ENCODE assay signal across 1 cellular context in the genomic region with DNA sequence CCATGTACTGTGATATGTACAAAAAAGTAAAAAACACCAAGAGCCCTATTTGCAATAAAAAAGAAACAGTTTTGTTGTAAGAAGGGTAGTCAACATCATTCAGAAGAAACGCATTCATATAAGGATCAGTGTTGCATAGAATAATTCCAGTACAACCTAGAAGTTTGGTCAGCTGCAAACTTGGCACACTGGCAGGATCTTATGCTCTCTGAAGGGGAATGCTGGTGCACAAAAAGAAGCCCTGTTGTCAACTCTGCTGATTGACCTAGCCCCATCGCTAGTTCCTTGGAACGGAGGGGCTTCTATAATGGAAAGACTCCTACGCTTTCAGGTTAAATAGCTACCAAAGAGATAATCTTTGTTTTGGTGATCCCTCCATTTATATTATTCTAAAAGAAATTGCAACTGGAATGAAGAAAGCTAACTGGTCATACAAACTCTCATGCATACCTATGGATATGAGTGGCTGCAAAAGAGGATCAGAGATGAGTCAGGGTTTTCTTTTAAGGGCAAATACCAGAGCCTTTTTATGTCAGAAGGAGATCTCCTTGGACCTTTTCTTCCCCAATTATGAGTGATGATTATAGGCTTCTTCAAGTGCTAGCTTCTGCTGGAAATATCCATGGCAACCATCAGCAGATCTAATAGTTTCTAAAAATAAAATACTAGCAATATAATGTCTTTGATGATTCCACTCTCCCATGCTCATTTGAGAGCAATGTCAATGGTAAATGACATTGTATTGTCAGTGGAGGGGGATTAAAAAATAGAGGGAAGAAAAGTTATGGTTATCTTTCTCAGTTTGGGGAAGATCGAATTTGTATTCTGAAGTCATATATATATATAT.
A peak's percentile ranks its signal among the peaks of the same experiment; 100 is the strongest.
TF ChIP-seq lines count a peak whose summit lies in the region.

No MANE protein-coding gene starts in this region.

TF ChIP-seq in SK-N-SH, 30 proteins besides CTCF, POLR2A, EP300 and RAD21 (continued from another document):
- TF ChIP-seq, protein P1, sequence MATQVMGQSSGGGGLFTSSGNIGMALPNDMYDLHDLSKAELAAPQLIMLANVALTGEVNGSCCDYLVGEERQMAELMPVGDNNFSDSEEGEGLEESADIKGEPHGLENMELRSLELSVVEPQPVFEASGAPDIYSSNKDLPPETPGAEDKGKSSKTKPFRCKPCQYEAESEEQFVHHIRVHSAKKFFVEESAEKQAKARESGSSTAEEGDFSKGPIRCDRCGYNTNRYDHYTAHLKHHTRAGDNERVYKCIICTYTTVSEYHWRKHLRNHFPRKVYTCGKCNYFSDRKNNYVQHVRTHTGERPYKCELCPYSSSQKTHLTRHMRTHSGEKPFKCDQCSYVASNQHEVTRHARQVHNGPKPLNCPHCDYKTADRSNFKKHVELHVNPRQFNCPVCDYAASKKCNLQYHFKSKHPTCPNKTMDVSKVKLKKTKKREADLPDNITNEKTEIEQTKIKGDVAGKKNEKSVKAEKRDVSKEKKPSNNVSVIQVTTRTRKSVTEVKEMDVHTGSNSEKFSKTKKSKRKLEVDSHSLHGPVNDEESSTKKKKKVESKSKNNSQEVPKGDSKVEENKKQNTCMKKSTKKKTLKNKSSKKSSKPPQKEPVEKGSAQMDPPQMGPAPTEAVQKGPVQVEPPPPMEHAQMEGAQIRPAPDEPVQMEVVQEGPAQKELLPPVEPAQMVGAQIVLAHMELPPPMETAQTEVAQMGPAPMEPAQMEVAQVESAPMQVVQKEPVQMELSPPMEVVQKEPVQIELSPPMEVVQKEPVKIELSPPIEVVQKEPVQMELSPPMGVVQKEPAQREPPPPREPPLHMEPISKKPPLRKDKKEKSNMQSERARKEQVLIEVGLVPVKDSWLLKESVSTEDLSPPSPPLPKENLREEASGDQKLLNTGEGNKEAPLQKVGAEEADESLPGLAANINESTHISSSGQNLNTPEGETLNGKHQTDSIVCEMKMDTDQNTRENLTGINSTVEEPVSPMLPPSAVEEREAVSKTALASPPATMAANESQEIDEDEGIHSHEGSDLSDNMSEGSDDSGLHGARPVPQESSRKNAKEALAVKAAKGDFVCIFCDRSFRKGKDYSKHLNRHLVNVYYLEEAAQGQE (IDR thresholded peaks at IDR 0.05; ENCODE audit: low read depth, low read length) = 0 out of 2 replicates have a peak, but pooled peaks have one; percentile 8
- TF ChIP-seq NFIC (IDR thresholded peaks at IDR 0.05; ENCODE audit: borderline replicate concordance) (no peak), POLR2AphosphoS5 (IDR thresholded peaks at IDR 0.05; ENCODE audit: low read depth, low read length) (no peak), FOSL2 (IDR thresholded peaks at IDR 0.05; ENCODE audit: borderline replicate concordance, low read depth) (peak; percentile 92), JUND (IDR thresholded peaks at IDR 0.05) (peak; percentile 73), ELF1 (IDR thresholded peaks at IDR 0.05) (no peak)
